ENCODE assay signal across 15 cellular contexts in genomic region chr18:24112464-24112863, GRCh38. TPM values are rescaled to one million over a fixed set of nuclear protein-coding genes. Genes with fewer than 3 reads are reported as not detected.
A peak's percentile ranks its signal among the peaks of the same experiment; 100 is the strongest.
DNase-seq lines count a peak whose midpoint lies in the region; ATAC-seq, FAIRE-seq and TF ChIP-seq lines count a peak whose summit lies in the region.
"Had no signal": no experiment of that assay in that cellular context is flagged by ENCODE, and none has a peak within 500 bp of the region (broad histone marks: within the 10 kb centered on the region; RNA-seq: fewer than 3 reads in every experiment).

No MANE protein-coding gene starts in this region.

- 90% methylated on average over 4 of the region's 4 CpGs for WGBS in A549 (ENCODE audit: missing lambda C conversion rate)
- WGBS in liver, result 37% methylated on average over 4 of the region's 4 CpGs

- ATAC-seq in A549 (no peak), T-helper 17 cell (no peak), HG03280 (IDR thresholded peaks at IDR 0.05; ENCODE audit: unreplicated experiment) (no peak), HG03342 (IDR thresholded peaks at IDR 0.05; ENCODE audit: unreplicated experiment) (no peak)
- ATAC-seq in CD8-positive, alpha-beta T cell, result no peak

- H3K4me3 ChIP-seq in A549 (no peak overlapping the region), liver (ENCODE audit: low read depth in 1 of 3, low read length in 3 of 3) (peak overlapping the region in 1 of 3 donors; percentile 86)
- no peak overlapping the region for H3K4me3 ChIP-seq in CD8-positive, alpha-beta T cell (ENCODE audit: low read depth, low read length)
- H3K4me3 ChIP-seq: HAP-1 had no signal

- peaks cover 18% of the 10 kb centered on the region for H3K4me1 ChIP-seq in A549
- H3K4me1 ChIP-seq in CD8-positive, alpha-beta T cell (ENCODE audit: insufficient read depth, low read length), result peaks cover 10% of the 10 kb centered on the region
- peaks cover 5 to 44% (median 14%) of the 10 kb centered on the region in 4 donors for H3K4me1 ChIP-seq in liver (ENCODE audit: control insufficient read depth in 4 of 4, insufficient read depth in 4 of 4, low read length in 3 of 4)
- H3K4me1 ChIP-seq: HAP-1 had no signal

- DNase-seq in A549 (ENCODE audit: low read depth in 1 of 2, low spot score in 1 of 2) (no peak), T-helper 17 cell (no peak), GM13977 (ENCODE audit: low spot score) (no peak), glutamatergic neuron (no peak)
- DNase-seq in CD8-positive, alpha-beta T cell, result no peak
- DNase-seq: NCI-H1048, NCI-H1436 treated with DMSO at 0.1 percent for 48 hours, NCI-H2081, NCI-H510A treated with DMSO at 0.1 percent for 48 hours had no signal

- CTCF ChIA-PET in A549 (lab: Yijun Ruan, JAX), result interaction anchor here (1.1 kb wide), 1 partner anchor 36 kb away, joined by 3 read pairs; no protein-coding TSS in a partner anchor
- CTCF ChIA-PET in CD8-positive, alpha-beta T cell (lab: Charles Lee), result interaction anchor here (0.9 to 3.4 kb wide), 3 partner anchors 102 to 193 kb away, joined by 3 to 20 read pairs (median 5); no protein-coding TSS in a partner anchor

- H3K4me3 Mint-ChIP-seq in CD8-positive, alpha-beta T cell, result no peak overlapping the region
- H3K4me3 Mint-ChIP-seq in T-helper 17 cell, result no peak overlapping the region
- H3K4me3 Mint-ChIP-seq in glutamatergic neuron (ENCODE audit: unreplicated experiment), result no peak overlapping the region

- intact Hi-C loops in CD8-positive, alpha-beta T cell (cut with DNase I, micrococcal nuclease), result loop anchor here in 1 of 2 experiments (10.0 kb wide), 1 partner anchor 58 kb away; no protein-coding TSS in a partner anchor

- H3K27me3 Mint-ChIP-seq in CD8-positive, alpha-beta T cell (ENCODE audit: low read depth), result no peaks in the 10 kb centered on the region
- no peaks in the 10 kb centered on the region for H3K27me3 Mint-ChIP-seq in T-helper 17 cell
- peaks cover 2% of the 10 kb centered on the region for H3K27me3 Mint-ChIP-seq in glutamatergic neuron (ENCODE audit: unreplicated experiment)

- H3K27me3 ChIP-seq in CD8-positive, alpha-beta T cell (ENCODE audit: insufficient read depth, low read length), result no peaks in the 10 kb centered on the region
- H3K27me3 ChIP-seq in liver (ENCODE audit: control insufficient read depth in 4 of 4, insufficient read depth in 4 of 4, low read length in 3 of 4), result no peaks in the 10 kb centered on the region

- TF ChIP-seq EP300 in A549 (IDR thresholded peaks at IDR 0.05), result no peak

- TF ChIP-seq CTCF in A549 (IDR thresholded peaks at IDR 0.05) (no peak), liver (IDR thresholded peaks at IDR 0.05; ENCODE audit: low read depth, low read length, missing input control) (no peak), GM13977 (IDR thresholded peaks at IDR 0.05; ENCODE audit: extremely low read depth, insufficient read depth, missing control alignments) (no peak), glutamatergic neuron (IDR thresholded peaks at IDR 0.05; ENCODE audit: partially characterized antibody, unreplicated experiment) (no peak)
- no peak for TF ChIP-seq CTCF in CD8-positive, alpha-beta T cell (IDR thresholded peaks at IDR 0.05)

- TF ChIP-seq RAD21 in A549 (conservative IDR thresholded peaks at IDR 0.05 in 1 of 2, IDR thresholded peaks at IDR 0.05 in 1 of 2) (no peak), liver (IDR thresholded peaks at IDR 0.05) (no peak)

- no peak for TF ChIP-seq POLR2A in A549 (IDR thresholded peaks at IDR 0.05; ENCODE audit: low read length)

- H3K36me3 ChIP-seq in CD8-positive, alpha-beta T cell (ENCODE audit: insufficient read depth, low read length), result peaks cover 11% of the 10 kb centered on the region
- H3K36me3 ChIP-seq in liver (ENCODE audit: control insufficient read depth in 4 of 4, insufficient read depth in 3 of 4, low read depth in 1 of 4, low read length in 3 of 4), result peaks cover 0 to 4% (median 2%) of the 10 kb centered on the region in 4 donors

- peak overlapping the region; percentile 61; the same call in 2 of the 3 replicates for H3K4me2 ChIP-seq in A549
- H3K4me2 ChIP-seq: KMS-11 had no signal

- no peaks in the 10 kb centered on the region for H3K9me3 ChIP-seq in A549
- H3K9me3 ChIP-seq in CD8-positive, alpha-beta T cell (ENCODE audit: low read length), result no peaks in the 10 kb centered on the region
- no peaks in the 10 kb centered on the region for H3K9me3 ChIP-seq in T-helper 17 cell (ENCODE audit: control insufficient read depth, low read length, poor library complexity, severe bottlenecking)
- no peaks in the 10 kb centered on the region for H3K9me3 ChIP-seq in liver (ENCODE audit: control insufficient read depth in 4 of 4, low read length in 3 of 4)
- H3K9me3 ChIP-seq: HAP-1 had no signal

- H3K9me3 Mint-ChIP-seq in CD8-positive, alpha-beta T cell, result no peaks in the 10 kb centered on the region
- H3K9me3 Mint-ChIP-seq in glutamatergic neuron (ENCODE audit: unreplicated experiment), result peaks cover 3% of the 10 kb centered on the region

- H3K4me1 Mint-ChIP-seq in CD8-positive, alpha-beta T cell (ENCODE audit: low read depth), result peaks cover 27% of the 10 kb centered on the region
- peaks cover 19% of the 10 kb centered on the region for H3K4me1 Mint-ChIP-seq in T-helper 17 cell
- H3K4me1 Mint-ChIP-seq in glutamatergic neuron (ENCODE audit: low read depth, unreplicated experiment), result peaks cover 13% of the 10 kb centered on the region

- H3K36me3 Mint-ChIP-seq in CD8-positive, alpha-beta T cell, result peaks cover 63% of the 10 kb centered on the region
- peaks cover 9% of the 10 kb centered on the region for H3K36me3 Mint-ChIP-seq in T-helper 17 cell (ENCODE audit: low read depth)
- H3K36me3 Mint-ChIP-seq in glutamatergic neuron (ENCODE audit: unreplicated experiment), result no peaks in the 10 kb centered on the region

- H3K27ac ChIP-seq in A549 (peak overlapping the region in 1 of 2 experiments; percentile 61; a peak in 1 of 6 replicates), liver (ENCODE audit: low read depth in 1 of 2, low read length in 2 of 2) (peak overlapping the region; percentile 94 to 98)
- no peak overlapping the region for H3K27ac ChIP-seq in CD8-positive, alpha-beta T cell (ENCODE audit: low read depth, low read length)
- H3K27ac ChIP-seq: C4-2B, KMS-11 had no signal

- H3K9ac ChIP-seq in liver (ENCODE audit: low read depth in 1 of 2, low read length in 2 of 2), result peak overlapping the region in 1 of 2 donors; percentile 71
- H3K9ac ChIP-seq: KMS-11 had no signal

- peak overlapping the region; percentile 42 for H3K27ac Mint-ChIP-seq in CD8-positive, alpha-beta T cell
- H3K27ac Mint-ChIP-seq in T-helper 17 cell, result peak overlapping the region; percentile 77
- H3K27ac Mint-ChIP-seq in glutamatergic neuron (ENCODE audit: unreplicated experiment), result no peak overlapping the region

- no peak for FAIRE-seq in A549 (lab: Jason Lieb, UNC)

- POLR2A ChIA-PET in A549 (lab: Yijun Ruan, JAX), result interaction anchor here (1.2 kb wide), 1 partner anchor 26 kb away, joined by 3 read pairs; the partner anchor contains the start of gene CABYR
- POLR2A ChIA-PET in CD8-positive, alpha-beta T cell (lab: Charles Lee), result no interaction called here

- in situ Hi-C loops in GM13977 (cut with MboI; ENCODE audit: low pct_unique_long_range_greater_than_20kb, low sequenced_read_pairs, unreplicated experiment), result no loop called here

TF ChIP-seq in A549, 52 proteins besides CTCF, POLR2A, EP300 and RAD21 (continues in another document):
- no peak for TF ChIP-seq HOXA7 (CRISPR knock-in tag; IDR thresholded peaks at IDR 0.05)
- TF ChIP-seq ZFP36 (IDR thresholded peaks at IDR 0.05; ENCODE audit: borderline replicate concordance, partially characterized antibody), result no peak
- no peak for TF ChIP-seq ESRRA (IDR thresholded peaks at IDR 0.05; ENCODE audit: borderline replicate concordance, low read length)
- no peak for TF ChIP-seq EHMT2 (IDR thresholded peaks at IDR 0.05; ENCODE audit: low read depth)
- TF ChIP-seq ZNF302 (CRISPR knock-in tag; IDR thresholded peaks at IDR 0.05), result no peak
- no peak for TF ChIP-seq ATOH8 (CRISPR knock-in tag; IDR thresholded peaks at IDR 0.05; ENCODE audit: low read depth)
- TF ChIP-seq POLR2AphosphoS2 (conservative IDR thresholded peaks at IDR 0.05; ENCODE audit: low read length), result no peak

TF ChIP-seq in liver, 16 proteins besides CTCF, POLR2A, EP300 and RAD21 (continues in another document):
- no peak for TF ChIP-seq JUND (IDR thresholded peaks at IDR 0.05)
- TF ChIP-seq RXRA (IDR thresholded peaks at IDR 0.05), result no peak
- TF ChIP-seq TAF1 (conservative IDR thresholded peaks at IDR 0.05), result no peak
- no peak for TF ChIP-seq YY1 (IDR thresholded peaks at IDR 0.05)
- no peak for TF ChIP-seq SP1 (IDR thresholded peaks at IDR 0.05)
- no peak for TF ChIP-seq NR2F2 (IDR thresholded peaks at IDR 0.05)
- no peak for TF ChIP-seq ZBTB33 (IDR thresholded peaks at IDR 0.05)
- TF ChIP-seq HNF4A (conservative IDR thresholded peaks at IDR 0.05), result no peak
- TF ChIP-seq FOXA2 (IDR thresholded peaks at IDR 0.05), result no peak
- no peak for TF ChIP-seq EGR1 (IDR thresholded peaks at IDR 0.05; ENCODE audit: low read depth in 2 of 2)
- no peak for TF ChIP-seq FOXA1 (IDR thresholded peaks at IDR 0.05)

RNA-seq across cellular contexts. Expression of gene CABYR, which starts 26.4 kb away (rescaled TPM):
- polyA plus RNA-seq in A549 (2011; rRNA removed) (22.1 and 26.8 TPM in 2 replicates), A549 (2017; fragmentation: RNase III; extraction: RNeasy Plus Mini Kit Qiagen cat#74134 plus additional on column Dnase treatment) (14.8 to 17.7 TPM (median 15.2 TPM) in 3 replicates), liver (under 1 TPM; 0.28 to 0.36 TPM)
- polyA plus RNA-seq in A549 (2012; cell fraction: cytosol; rRNA removed), result 16.1 and 17.8 TPM in 2 replicates
- polyA plus RNA-seq in A549 (2012; cell fraction: nucleus; rRNA removed), result 13.2 and 17.2 TPM in 2 replicates
- 12.4 and 14.1 TPM in 2 replicates for polyA minus RNA-seq in A549 (2011; rRNA and poly(A)+ RNA removed)
- total RNA-seq in CD8-positive, alpha-beta T cell, result 1 to 10 TPM in 1 of 2 experiments, under 1 TPM in 1; 0.31 to 1.2 TPM
- total RNA-seq in T-helper 17 cell (1 to 10 TPM; 2.4 to 2.6 TPM), liver (under 1 TPM; 0.19 to 0.67 TPM), glutamatergic neuron (ENCODE audit: unreplicated experiment) (14.0 TPM)
